In the genomic region with DNA sequence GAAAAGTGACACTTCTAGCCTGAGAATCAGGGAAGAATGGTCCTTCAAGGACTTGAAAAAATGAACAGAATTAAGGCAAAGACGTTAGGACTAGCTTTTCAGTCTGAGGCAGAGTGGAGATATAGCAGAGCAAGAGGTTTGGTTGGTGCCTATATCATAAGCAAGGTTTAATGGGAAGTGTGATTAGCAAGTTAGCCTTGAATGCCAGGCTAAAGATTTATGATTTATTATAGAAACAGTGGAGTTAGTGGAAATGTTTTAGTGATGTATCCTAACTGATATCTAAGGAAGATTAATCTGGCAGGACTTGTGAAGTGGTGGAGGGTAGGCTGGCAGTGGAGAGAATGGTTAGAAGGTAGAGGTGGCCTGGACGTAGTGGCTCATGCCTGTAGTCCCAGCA, we compare ENCODE assay signal across 24 cellular contexts. TPM values are rescaled to one million over a fixed set of nuclear protein-coding genes. Genes with fewer than 3 reads are reported as not detected.
"Had no signal": no experiment of that assay in that cellular context is flagged by ENCODE, and none has a peak within 500 bp of the region (broad histone marks: within the 10 kb centered on the region; RNA-seq: fewer than 3 reads in every experiment).

No MANE protein-coding gene starts in this region.

- H3K36me3 ChIP-seq: esophagus muscularis mucosa, gastrocnemius medialis, ovary, tibial artery, upper lobe of left lung, uterus had no signal

- H3K4me1 Mint-ChIP-seq: stimulated activated memory B cell treated with anti-CD40 and anti-IgM and Interleukin-4, amounts not matched to agents 10 μg/mL and 1 μg/mL and 100 μg/mL, for 72 hours had no signal

- DNase-seq: effector memory CD4-positive, alpha-beta T cell; gastrocnemius medialis; heart right ventricle; hypothalamus; mucosa of descending colon; naive thymus-derived CD8-positive, alpha-beta T cell; ovary; right cardiac atrium; spleen; stimulated activated CD4-positive, alpha-beta T cell treated with anti-CD3 and anti-CD28 coated beads, Interleukin-15, amount 100 ng/mL, for 24 hours; stimulated activated CD4-positive, alpha-beta T cell treated with anti-CD3 and anti-CD28 coated beads, Interleukin-1b, Interleukin-23, amount 100 ng/mL, for 48 hours; stimulated activated CD4-positive, alpha-beta T cell treated with anti-CD3 and anti-CD28 coated beads, Interleukin-4, amount 100 ng/mL, for 24 hours; tibial artery; upper lobe of left lung; uterus had no signal

- H3K27me3 ChIP-seq: esophagus muscularis mucosa, gastrocnemius medialis, neutrophil, ovary, spleen, tibial artery, upper lobe of left lung, uterus had no signal

- H3K27ac Mint-ChIP-seq: stimulated activated memory B cell treated with anti-CD40 and anti-IgM and Interleukin-4, amounts not matched to agents 10 μg/mL and 1 μg/mL and 100 μg/mL, for 72 hours; stimulated activated naive CD8-positive, alpha-beta T cell treated with anti-CD3 and anti-CD28 coated beads, Interleukin-15, Interleukin-2, amounts not matched to agents 100 ng/mL and 50 ng/mL, for 24 hours had no signal

- H3K27ac ChIP-seq: epithelial cell of prostate, esophagus muscularis mucosa, gastrocnemius medialis, heart right ventricle, neutrophil, ovary, spleen, tibial artery, upper lobe of left lung, uterus had no signal

- H3K9me3 ChIP-seq: esophagus muscularis mucosa, gastrocnemius medialis, heart right ventricle, mucosa of descending colon, neutrophil, ovary, spleen, tibial artery, upper lobe of left lung, uterus had no signal

- H3K9me3 Mint-ChIP-seq: naive thymus-derived CD8-positive, alpha-beta T cell; stimulated activated memory B cell treated with anti-CD40 and anti-IgM and Interleukin-4, amounts not matched to agents 10 μg/mL and 1 μg/mL and 100 μg/mL, for 72 hours; stimulated activated naive CD8-positive, alpha-beta T cell treated with anti-CD3 and anti-CD28 coated beads, Interleukin-15, Interleukin-2, amounts not matched to agents 100 ng/mL and 50 ng/mL, for 24 hours had no signal

- H3K4me3 Mint-ChIP-seq: naive thymus-derived CD8-positive, alpha-beta T cell; stimulated activated memory B cell treated with anti-CD40 and anti-IgM and Interleukin-4, amounts not matched to agents 10 μg/mL and 1 μg/mL and 100 μg/mL, for 72 hours; stimulated activated naive CD8-positive, alpha-beta T cell treated with anti-CD3 and anti-CD28 coated beads, Interleukin-15, Interleukin-2, amounts not matched to agents 100 ng/mL and 50 ng/mL, for 24 hours had no signal

- FAIRE-seq: endometrium, islet of Langerhans had no signal

- ATAC-seq: gastrocnemius medialis; heart right ventricle; left lobe of liver; mucosa of descending colon; naive thymus-derived CD8-positive, alpha-beta T cell; right cardiac atrium; stimulated activated memory B cell treated with anti-CD40 and anti-IgM and Interleukin-4, amounts not matched to agents 10 μg/mL and 1 μg/mL and 100 μg/mL, for 72 hours had no signal

- H3K36me3 Mint-ChIP-seq: stimulated activated memory B cell treated with anti-CD40 and anti-IgM and Interleukin-4, amounts not matched to agents 10 μg/mL and 1 μg/mL and 100 μg/mL, for 72 hours had no signal

- H3K4me3 ChIP-seq: esophagus muscularis mucosa, gastrocnemius medialis, heart right ventricle, mucosa of descending colon, ovary, spleen, tibial artery, upper lobe of left lung, uterus had no signal

- H3K27me3 Mint-ChIP-seq: naive thymus-derived CD8-positive, alpha-beta T cell; stimulated activated memory B cell treated with anti-CD40 and anti-IgM and Interleukin-4, amounts not matched to agents 10 μg/mL and 1 μg/mL and 100 μg/mL, for 72 hours; stimulated activated naive CD8-positive, alpha-beta T cell treated with anti-CD3 and anti-CD28 coated beads, Interleukin-15, Interleukin-2, amounts not matched to agents 100 ng/mL and 50 ng/mL, for 24 hours had no signal

- H3K4me1 ChIP-seq: esophagus muscularis mucosa, gastrocnemius medialis, heart right ventricle, spleen, tibial artery, upper lobe of left lung, uterus had no signal

RNA-seq across cellular contexts. Expression of a gene that starts 7.0 kb away (rescaled TPM):
- total RNA-seq: gastrocnemius medialis; naive thymus-derived CD8-positive, alpha-beta T cell had no signal
- polyA plus RNA-seq: neural cell had no signal
